Comparison of ENCODE assay signal across 1 cellular context in genomic region chr11:77084581-77085191, GRCh38.
TF ChIP-seq lines count a peak whose summit lies in the region.

No MANE protein-coding gene starts in this region.

TF ChIP-seq in H1, 55 proteins besides CTCF, POLR2A, EP300 and RAD21:
- TF ChIP-seq RFX5 (IDR thresholded peaks at IDR 0.05; ENCODE audit: borderline replicate concordance, low read depth, low read length) (no peak), ASH2L (IDR thresholded peaks at IDR 0.05; ENCODE audit: low read length) (no peak), CBX5 (IDR thresholded peaks at IDR 0.05; ENCODE audit: low read depth, low read length) (no peak), HDAC6 (IDR thresholded peaks at IDR 0.05; ENCODE audit: low read depth, low read length) (no peak), SUZ12 (IDR thresholded peaks at IDR 0.05; ENCODE audit: low read length) (no peak), CHD1 (IDR thresholded peaks at IDR 0.05; ENCODE audit: low read depth, low read length) (no peak)
